8 cellular contexts compared by ENCODE assay signal in the genomic region with DNA sequence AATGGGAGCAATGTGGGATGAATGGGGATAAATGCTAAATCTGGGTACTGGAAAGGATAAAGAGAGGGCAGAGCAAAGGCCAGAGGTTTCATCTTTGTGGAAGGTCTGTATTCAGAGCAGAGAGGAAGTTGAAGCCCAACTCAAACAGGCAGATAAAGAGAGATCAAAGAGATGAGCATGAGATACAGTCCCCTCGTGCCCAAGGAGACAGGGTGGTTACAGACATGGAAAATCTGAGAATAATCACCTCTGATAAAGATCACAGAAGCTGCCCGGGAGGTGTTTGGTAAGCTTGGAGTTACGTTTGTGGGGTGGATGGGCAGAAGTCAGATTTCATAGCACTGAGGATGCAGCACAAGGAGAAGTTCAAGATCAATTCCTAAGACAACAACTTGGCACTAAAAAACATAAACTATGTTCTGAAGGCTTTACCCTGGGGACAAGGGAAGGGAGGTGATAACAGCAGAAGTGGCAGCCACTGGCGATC.
DNase-seq lines count a peak whose midpoint lies in the region; ATAC-seq and TF ChIP-seq lines count a peak whose summit lies in the region.

No MANE protein-coding gene starts in this region.

- peak overlapping the region; percentile 27 for H3K27ac ChIP-seq in DOHH2 (ENCODE audit: low read depth, low read length)

- H3K4me3 ChIP-seq in DOHH2 (ENCODE audit: low read length) (peak overlapping the region; percentile 78), choroid plexus epithelial cell (ENCODE audit: low read depth, low read length) (peak overlapping the region; percentile 62)

- no peaks in the 10 kb centered on the region for H4K20me1 ChIP-seq in DOHH2 (ENCODE audit: control insufficient read depth, insufficient read depth, low read depth, low read length)

- H3K36me3 Mint-ChIP-seq in nephron (ENCODE audit: low read depth), result no peaks in the 10 kb centered on the region

- H3K27me3 Mint-ChIP-seq in nephron (ENCODE audit: low read depth), result no peaks in the 10 kb centered on the region

- H3K27me3 ChIP-seq in DOHH2 (ENCODE audit: control insufficient read depth, low read length), result no peaks in the 10 kb centered on the region

- ATAC-seq in HG02642 (IDR thresholded peaks at IDR 0.05; ENCODE audit: poor library complexity, unreplicated experiment), result peak; percentile 12
- ATAC-seq in SK-N-SH treated with all-trans-retinoic acid at 6 μM for 48 hours, result peak; percentile 59
- no peak for ATAC-seq in GM21515 (IDR thresholded peaks at IDR 0.05; ENCODE audit: unreplicated experiment)
- no peak for ATAC-seq in HG03095 (IDR thresholded peaks at IDR 0.05; ENCODE audit: unreplicated experiment)

- peaks cover 9% of the 10 kb centered on the region for H3K4me1 Mint-ChIP-seq in nephron

- peaks cover 9% of the 10 kb centered on the region for H3K36me3 ChIP-seq in DOHH2 (ENCODE audit: control insufficient read depth, low read length)

- peak overlapping the region; percentile 59 for H3K4me2 ChIP-seq in DOHH2 (ENCODE audit: low read length)

- peak overlapping the region in 2 of 3 experiments; percentile 31 to 77 for H3K27ac Mint-ChIP-seq in nephron

- H3K9me3 ChIP-seq in DOHH2 (ENCODE audit: control insufficient read depth, insufficient read depth, low read length), result no peaks in the 10 kb centered on the region

- DNase-seq in choroid plexus epithelial cell (ENCODE audit: low read depth), result no peak
- no peak for DNase-seq in NCI-H345 (lab: John Stamatoyannopoulos, UW)

- no peaks in the 10 kb centered on the region for H3K9me3 Mint-ChIP-seq in nephron

- H3K4me3 Mint-ChIP-seq in nephron, result peak overlapping the region; percentile 8 to 83 (median 76)

- H3F3A ChIP-seq in DOHH2 (ENCODE audit: control insufficient read depth, insufficient read depth), result peaks cover 22% of the 10 kb centered on the region

- peaks cover 71% of the 10 kb centered on the region for H3K4me1 ChIP-seq in DOHH2 (ENCODE audit: control insufficient read depth, low read length)

- TF ChIP-seq CTCF in DOHH2 (IDR thresholded peaks at IDR 0.05; ENCODE audit: low read depth, low read length, poor library complexity, severe bottlenecking), result no peak
- no peak for TF ChIP-seq CTCF in choroid plexus epithelial cell (conservative IDR thresholded peaks at IDR 0.05; ENCODE audit: low read depth, low read length)
- no peak for TF ChIP-seq CTCF in nephron (IDR thresholded peaks at IDR 0.05; ENCODE audit: unreplicated experiment in 3 of 3)

- no peaks in the 10 kb centered on the region for H3K9me2 ChIP-seq in DOHH2 (replicated peaks; ENCODE audit: control insufficient read depth, low read length)

- H3K79me2 ChIP-seq in DOHH2 (ENCODE audit: control insufficient read depth, low read length), result no peaks in the 10 kb centered on the region

TF ChIP-seq in SK-N-SH treated with all-trans-retinoic acid at 6 μM for 48 hours, 23 proteins besides CTCF, POLR2A, EP300 and RAD21:
- TF ChIP-seq, protein P1, sequence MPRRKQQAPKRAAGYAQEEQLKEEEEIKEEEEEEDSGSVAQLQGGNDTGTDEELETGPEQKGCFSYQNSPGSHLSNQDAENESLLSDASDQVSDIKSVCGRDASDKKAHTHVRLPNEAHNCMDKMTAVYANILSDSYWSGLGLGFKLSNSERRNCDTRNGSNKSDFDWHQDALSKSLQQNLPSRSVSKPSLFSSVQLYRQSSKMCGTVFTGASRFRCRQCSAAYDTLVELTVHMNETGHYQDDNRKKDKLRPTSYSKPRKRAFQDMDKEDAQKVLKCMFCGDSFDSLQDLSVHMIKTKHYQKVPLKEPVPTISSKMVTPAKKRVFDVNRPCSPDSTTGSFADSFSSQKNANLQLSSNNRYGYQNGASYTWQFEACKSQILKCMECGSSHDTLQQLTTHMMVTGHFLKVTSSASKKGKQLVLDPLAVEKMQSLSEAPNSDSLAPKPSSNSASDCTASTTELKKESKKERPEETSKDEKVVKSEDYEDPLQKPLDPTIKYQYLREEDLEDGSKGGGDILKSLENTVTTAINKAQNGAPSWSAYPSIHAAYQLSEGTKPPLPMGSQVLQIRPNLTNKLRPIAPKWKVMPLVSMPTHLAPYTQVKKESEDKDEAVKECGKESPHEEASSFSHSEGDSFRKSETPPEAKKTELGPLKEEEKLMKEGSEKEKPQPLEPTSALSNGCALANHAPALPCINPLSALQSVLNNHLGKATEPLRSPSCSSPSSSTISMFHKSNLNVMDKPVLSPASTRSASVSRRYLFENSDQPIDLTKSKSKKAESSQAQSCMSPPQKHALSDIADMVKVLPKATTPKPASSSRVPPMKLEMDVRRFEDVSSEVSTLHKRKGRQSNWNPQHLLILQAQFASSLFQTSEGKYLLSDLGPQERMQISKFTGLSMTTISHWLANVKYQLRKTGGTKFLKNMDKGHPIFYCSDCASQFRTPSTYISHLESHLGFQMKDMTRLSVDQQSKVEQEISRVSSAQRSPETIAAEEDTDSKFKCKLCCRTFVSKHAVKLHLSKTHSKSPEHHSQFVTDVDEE (CRISPR knock-in tag; IDR thresholded peaks at IDR 0.05), result no peak
- TF ChIP-seq ZNF70 (CRISPR knock-in tag; IDR thresholded peaks at IDR 0.05), result peak; percentile 44; the same call in 1 of the 2 replicates

Comparison
In these comparisons a context has a peak if more than half of its experiments do, and no peak if none do; other contexts are left out.
1. ATAC-seq: peak in HG02642 (single experiment) and SK-N-SH treated with all-trans-retinoic acid at 6 μM for 48 hours (single experiment); none in GM21515 (single experiment) and HG03095 (single experiment).